In the genomic region with DNA sequence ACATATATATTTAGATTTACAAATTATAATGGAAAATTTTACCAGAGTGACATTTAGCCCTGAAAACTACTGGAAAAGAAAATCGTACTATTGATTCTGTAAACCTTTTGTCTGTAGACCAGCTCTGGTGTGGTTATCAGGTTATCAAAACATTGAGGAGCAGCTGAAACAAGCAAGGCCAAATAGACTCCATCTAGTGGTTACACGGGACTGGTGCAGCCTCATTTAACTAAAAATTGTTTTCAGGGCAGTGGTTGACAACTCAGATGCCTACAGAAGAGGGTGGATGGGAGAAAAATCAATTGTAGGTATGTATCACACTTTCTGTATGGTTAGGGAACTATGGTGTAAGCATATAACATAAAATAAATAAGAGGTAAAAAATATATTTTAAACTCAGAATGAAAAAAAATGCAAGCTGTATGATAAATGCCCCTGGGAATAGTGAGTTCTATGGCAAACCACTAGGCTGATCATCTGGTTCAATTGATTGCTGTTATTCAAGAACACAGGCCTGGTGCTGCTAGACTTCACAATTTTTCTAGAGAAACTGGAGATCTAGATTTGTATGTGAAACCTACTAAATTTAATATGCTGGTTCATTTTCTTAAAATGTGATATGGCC, we compare ENCODE assay signal across 1 cellular context.
TF ChIP-seq lines count a peak whose summit lies in the region.

No MANE protein-coding gene starts in this region.

TF ChIP-seq in HepG2, 621 proteins besides CTCF, POLR2A, EP300 and RAD21 (continued from another document and continues in another):
- TF ChIP-seq, protein P1, sequence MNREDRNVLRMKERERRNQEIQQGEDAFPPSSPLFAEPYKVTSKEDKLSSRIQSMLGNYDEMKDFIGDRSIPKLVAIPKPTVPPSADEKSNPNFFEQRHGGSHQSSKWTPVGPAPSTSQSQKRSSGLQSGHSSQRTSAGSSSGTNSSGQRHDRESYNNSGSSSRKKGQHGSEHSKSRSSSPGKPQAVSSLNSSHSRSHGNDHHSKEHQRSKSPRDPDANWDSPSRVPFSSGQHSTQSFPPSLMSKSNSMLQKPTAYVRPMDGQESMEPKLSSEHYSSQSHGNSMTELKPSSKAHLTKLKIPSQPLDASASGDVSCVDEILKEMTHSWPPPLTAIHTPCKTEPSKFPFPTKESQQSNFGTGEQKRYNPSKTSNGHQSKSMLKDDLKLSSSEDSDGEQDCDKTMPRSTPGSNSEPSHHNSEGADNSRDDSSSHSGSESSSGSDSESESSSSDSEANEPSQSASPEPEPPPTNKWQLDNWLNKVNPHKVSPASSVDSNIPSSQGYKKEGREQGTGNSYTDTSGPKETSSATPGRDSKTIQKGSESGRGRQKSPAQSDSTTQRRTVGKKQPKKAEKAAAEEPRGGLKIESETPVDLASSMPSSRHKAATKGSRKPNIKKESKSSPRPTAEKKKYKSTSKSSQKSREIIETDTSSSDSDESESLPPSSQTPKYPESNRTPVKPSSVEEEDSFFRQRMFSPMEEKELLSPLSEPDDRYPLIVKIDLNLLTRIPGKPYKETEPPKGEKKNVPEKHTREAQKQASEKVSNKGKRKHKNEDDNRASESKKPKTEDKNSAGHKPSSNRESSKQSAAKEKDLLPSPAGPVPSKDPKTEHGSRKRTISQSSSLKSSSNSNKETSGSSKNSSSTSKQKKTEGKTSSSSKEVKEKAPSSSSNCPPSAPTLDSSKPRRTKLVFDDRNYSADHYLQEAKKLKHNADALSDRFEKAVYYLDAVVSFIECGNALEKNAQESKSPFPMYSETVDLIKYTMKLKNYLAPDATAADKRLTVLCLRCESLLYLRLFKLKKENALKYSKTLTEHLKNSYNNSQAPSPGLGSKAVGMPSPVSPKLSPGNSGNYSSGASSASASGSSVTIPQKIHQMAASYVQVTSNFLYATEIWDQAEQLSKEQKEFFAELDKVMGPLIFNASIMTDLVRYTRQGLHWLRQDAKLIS (CRISPR knock-in tag; IDR thresholded peaks at IDR 0.05), result no peak
- TF ChIP-seq MYPOP (CRISPR knock-in tag; IDR thresholded peaks at IDR 0.05), result no peak
- no peak for TF ChIP-seq TBX3 (IDR thresholded peaks at IDR 0.05; ENCODE audit: borderline replicate concordance)
- TF ChIP-seq, protein P2, sequence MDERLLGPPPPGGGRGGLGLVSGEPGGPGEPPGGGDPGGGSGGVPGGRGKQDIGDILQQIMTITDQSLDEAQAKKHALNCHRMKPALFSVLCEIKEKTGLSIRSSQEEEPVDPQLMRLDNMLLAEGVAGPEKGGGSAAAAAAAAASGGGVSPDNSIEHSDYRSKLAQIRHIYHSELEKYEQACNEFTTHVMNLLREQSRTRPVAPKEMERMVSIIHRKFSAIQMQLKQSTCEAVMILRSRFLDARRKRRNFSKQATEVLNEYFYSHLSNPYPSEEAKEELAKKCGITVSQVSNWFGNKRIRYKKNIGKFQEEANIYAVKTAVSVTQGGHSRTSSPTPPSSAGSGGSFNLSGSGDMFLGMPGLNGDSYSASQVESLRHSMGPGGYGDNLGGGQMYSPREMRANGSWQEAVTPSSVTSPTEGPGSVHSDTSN (CRISPR knock-in tag; IDR thresholded peaks at IDR 0.05), result no peak
- no peak for TF ChIP-seq KDM3A (CRISPR knock-in tag; IDR thresholded peaks at IDR 0.05; ENCODE audit: low read depth)
- no peak for TF ChIP-seq TRIM24 (CRISPR knock-in tag; IDR thresholded peaks at IDR 0.05)
- no peak for TF ChIP-seq ZNF570 (CRISPR knock-in tag; IDR thresholded peaks at IDR 0.05; ENCODE audit: borderline replicate concordance)
- no peak for TF ChIP-seq TOE1 (CRISPR knock-in tag; IDR thresholded peaks at IDR 0.05)
- 0 out of 2 replicates have a peak, but pooled peaks have one; percentile 29 for TF ChIP-seq PAXIP1 (CRISPR knock-in tag; conservative IDR thresholded peaks at IDR 0.05)
- TF ChIP-seq, protein P3, sequence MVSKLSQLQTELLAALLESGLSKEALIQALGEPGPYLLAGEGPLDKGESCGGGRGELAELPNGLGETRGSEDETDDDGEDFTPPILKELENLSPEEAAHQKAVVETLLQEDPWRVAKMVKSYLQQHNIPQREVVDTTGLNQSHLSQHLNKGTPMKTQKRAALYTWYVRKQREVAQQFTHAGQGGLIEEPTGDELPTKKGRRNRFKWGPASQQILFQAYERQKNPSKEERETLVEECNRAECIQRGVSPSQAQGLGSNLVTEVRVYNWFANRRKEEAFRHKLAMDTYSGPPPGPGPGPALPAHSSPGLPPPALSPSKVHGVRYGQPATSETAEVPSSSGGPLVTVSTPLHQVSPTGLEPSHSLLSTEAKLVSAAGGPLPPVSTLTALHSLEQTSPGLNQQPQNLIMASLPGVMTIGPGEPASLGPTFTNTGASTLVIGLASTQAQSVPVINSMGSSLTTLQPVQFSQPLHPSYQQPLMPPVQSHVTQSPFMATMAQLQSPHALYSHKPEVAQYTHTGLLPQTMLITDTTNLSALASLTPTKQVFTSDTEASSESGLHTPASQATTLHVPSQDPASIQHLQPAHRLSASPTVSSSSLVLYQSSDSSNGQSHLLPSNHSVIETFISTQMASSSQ (IDR thresholded peaks at IDR 0.05; ENCODE audit: low read depth), result no peak
- TF ChIP-seq, protein P3 (CRISPR knock-in tag; IDR thresholded peaks at IDR 0.05; ENCODE audit: borderline replicate concordance), result no peak
- peak; percentile 69 for TF ChIP-seq ZMYM4 (CRISPR knock-in tag; IDR thresholded peaks at IDR 0.05)
- TF ChIP-seq ATF4 (CRISPR knock-in tag; IDR thresholded peaks at IDR 0.05), result no peak
- no peak for TF ChIP-seq SP140L (CRISPR knock-in tag; IDR thresholded peaks at IDR 0.05; ENCODE audit: borderline replicate concordance)
- TF ChIP-seq ZBTB2 (CRISPR knock-in tag; IDR thresholded peaks at IDR 0.05; ENCODE audit: low read depth), result no peak
- no peak for TF ChIP-seq ARNT (IDR thresholded peaks at IDR 0.05)
- no peak for TF ChIP-seq ZNF709 (CRISPR knock-in tag; IDR thresholded peaks at IDR 0.05)
- TF ChIP-seq, protein P4, sequence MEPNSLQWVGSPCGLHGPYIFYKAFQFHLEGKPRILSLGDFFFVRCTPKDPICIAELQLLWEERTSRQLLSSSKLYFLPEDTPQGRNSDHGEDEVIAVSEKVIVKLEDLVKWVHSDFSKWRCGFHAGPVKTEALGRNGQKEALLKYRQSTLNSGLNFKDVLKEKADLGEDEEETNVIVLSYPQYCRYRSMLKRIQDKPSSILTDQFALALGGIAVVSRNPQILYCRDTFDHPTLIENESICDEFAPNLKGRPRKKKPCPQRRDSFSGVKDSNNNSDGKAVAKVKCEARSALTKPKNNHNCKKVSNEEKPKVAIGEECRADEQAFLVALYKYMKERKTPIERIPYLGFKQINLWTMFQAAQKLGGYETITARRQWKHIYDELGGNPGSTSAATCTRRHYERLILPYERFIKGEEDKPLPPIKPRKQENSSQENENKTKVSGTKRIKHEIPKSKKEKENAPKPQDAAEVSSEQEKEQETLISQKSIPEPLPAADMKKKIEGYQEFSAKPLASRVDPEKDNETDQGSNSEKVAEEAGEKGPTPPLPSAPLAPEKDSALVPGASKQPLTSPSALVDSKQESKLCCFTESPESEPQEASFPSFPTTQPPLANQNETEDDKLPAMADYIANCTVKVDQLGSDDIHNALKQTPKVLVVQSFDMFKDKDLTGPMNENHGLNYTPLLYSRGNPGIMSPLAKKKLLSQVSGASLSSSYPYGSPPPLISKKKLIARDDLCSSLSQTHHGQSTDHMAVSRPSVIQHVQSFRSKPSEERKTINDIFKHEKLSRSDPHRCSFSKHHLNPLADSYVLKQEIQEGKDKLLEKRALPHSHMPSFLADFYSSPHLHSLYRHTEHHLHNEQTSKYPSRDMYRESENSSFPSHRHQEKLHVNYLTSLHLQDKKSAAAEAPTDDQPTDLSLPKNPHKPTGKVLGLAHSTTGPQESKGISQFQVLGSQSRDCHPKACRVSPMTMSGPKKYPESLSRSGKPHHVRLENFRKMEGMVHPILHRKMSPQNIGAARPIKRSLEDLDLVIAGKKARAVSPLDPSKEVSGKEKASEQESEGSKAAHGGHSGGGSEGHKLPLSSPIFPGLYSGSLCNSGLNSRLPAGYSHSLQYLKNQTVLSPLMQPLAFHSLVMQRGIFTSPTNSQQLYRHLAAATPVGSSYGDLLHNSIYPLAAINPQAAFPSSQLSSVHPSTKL (CRISPR knock-in tag; IDR thresholded peaks at IDR 0.05), result peak; percentile 40; the same call in 1 of the 2 replicates
- TF ChIP-seq, protein P5, sequence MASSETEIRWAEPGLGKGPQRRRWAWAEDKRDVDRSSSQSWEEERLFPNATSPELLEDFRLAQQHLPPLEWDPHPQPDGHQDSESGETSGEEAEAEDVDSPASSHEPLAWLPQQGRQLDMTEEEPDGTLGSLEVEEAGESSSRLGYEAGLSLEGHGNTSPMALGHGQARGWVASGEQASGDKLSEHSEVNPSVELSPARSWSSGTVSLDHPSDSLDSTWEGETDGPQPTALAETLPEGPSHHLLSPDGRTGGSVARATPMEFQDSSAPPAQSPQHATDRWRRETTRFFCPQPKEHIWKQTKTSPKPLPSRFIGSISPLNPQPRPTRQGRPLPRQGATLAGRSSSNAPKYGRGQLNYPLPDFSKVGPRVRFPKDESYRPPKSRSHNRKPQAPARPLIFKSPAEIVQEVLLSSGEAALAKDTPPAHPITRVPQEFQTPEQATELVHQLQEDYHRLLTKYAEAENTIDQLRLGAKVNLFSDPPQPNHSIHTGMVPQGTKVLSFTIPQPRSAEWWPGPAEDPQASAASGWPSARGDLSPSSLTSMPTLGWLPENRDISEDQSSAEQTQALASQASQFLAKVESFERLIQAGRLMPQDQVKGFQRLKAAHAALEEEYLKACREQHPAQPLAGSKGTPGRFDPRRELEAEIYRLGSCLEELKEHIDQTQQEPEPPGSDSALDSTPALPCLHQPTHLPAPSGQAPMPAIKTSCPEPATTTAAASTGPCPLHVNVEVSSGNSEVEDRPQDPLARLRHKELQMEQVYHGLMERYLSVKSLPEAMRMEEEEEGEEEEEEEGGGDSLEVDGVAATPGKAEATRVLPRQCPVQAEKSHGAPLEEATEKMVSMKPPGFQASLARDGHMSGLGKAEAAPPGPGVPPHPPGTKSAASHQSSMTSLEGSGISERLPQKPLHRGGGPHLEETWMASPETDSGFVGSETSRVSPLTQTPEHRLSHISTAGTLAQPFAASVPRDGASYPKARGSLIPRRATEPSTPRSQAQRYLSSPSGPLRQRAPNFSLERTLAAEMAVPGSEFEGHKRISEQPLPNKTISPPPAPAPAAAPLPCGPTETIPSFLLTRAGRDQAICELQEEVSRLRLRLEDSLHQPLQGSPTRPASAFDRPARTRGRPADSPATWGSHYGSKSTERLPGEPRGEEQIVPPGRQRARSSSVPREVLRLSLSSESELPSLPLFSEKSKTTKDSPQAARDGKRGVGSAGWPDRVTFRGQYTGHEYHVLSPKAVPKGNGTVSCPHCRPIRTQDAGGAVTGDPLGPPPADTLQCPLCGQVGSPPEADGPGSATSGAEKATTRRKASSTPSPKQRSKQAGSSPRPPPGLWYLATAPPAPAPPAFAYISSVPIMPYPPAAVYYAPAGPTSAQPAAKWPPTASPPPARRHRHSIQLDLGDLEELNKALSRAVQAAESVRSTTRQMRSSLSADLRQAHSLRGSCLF (CRISPR knock-in tag; IDR thresholded peaks at IDR 0.05; ENCODE audit: borderline replicate concordance), result no peak
- TF ChIP-seq MIER3 (CRISPR knock-in tag; IDR thresholded peaks at IDR 0.05; ENCODE audit: borderline replicate concordance), result 0 out of 2 replicates have a peak, but pooled peaks have one; percentile 47
